8 cellular contexts compared by ENCODE assay signal in the genomic region with DNA sequence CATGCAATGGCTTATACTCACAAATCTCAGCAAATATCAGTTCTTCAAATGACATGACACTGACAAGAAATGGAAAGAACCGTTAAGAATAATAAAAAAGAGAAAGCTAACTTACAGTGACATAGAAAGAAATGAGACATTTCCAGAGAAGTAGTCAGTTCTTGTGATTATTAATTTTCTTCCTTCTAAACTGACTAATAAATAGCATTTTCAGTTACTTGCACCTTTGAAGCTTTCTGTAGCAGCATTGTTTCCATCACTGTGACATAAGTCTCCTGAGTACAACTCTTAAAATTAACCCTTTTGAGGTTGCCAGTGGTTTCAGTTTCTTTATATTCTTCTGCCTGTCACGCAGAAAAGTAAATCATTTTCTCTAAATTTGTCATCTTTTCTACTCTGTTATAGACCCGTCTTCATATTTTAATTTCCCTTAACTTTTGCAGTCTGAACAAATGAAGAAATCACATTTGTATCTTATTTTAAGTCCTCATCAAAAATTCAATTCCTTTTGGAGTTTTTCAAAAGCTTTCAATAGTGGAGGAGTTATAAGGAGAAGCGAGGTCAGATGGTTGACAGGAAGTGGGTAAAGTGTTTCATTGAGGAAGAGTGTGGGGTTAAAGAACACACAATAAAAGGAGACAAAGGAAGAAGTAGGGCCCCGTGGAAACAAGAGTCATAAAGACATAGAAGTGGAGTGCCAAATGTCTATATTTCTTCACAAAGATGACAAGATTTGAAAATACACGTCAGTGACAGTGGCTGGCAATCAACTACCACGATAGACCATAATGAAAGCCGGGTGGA.
DNase-seq lines count a peak whose midpoint lies in the region; ATAC-seq and TF ChIP-seq lines count a peak whose summit lies in the region.

No MANE protein-coding gene starts in this region.

- peak overlapping the region; percentile 100 for H3K27ac Mint-ChIP-seq in activated naive CD8-positive, alpha-beta T cell

- H3K36me3 Mint-ChIP-seq in activated naive CD8-positive, alpha-beta T cell, result no peaks in the 10 kb centered on the region

- H3K27me3 Mint-ChIP-seq in activated naive CD8-positive, alpha-beta T cell, result no peaks in the 10 kb centered on the region

- TF ChIP-seq CTCF in GM12864 (IDR thresholded peaks at IDR 0.05; ENCODE audit: low read depth, low read length, missing control alignments), result no peak

- no peak overlapping the region; the same call in 1 of the 2 replicates for H3K4me3 ChIP-seq in GM12864 (ENCODE audit: low read depth, low read length)

- DNase-seq in GM12864 (ENCODE audit: low read depth) (peak; percentile 78), NCI-H1436 (lab: John Stamatoyannopoulos, UW) (no peak), NCI-H524 (lab: John Stamatoyannopoulos, UW) (no peak), DMS53 (lab: John Stamatoyannopoulos, UW) (no peak)
- DNase-seq in NK-92 treated with Interleukin-12 subunit alpha and Interleukin-12 subunit beta, amount 100 ng/mL, for 24 hours (lab: John Stamatoyannopoulos, UW), result no peak

- peak; percentile 80 for ATAC-seq in GM19467 (IDR thresholded peaks at IDR 0.05; ENCODE audit: unreplicated experiment)
- ATAC-seq in HG03354 (IDR thresholded peaks at IDR 0.05; ENCODE audit: poor library complexity, severe bottlenecking, unreplicated experiment), result peak; percentile 94

- peak overlapping the region; percentile 80 for H3K4me3 Mint-ChIP-seq in activated naive CD8-positive, alpha-beta T cell

- peaks cover 71% of the 10 kb centered on the region for H3K4me1 Mint-ChIP-seq in activated naive CD8-positive, alpha-beta T cell (ENCODE audit: low read depth)

- peaks cover under 1% of the 10 kb centered on the region for H3K9me3 Mint-ChIP-seq in activated naive CD8-positive, alpha-beta T cell (ENCODE audit: low read depth)
